ENCODE assay signal across 8 cellular contexts in genomic region chr13:31045621-31046081, GRCh38.
A peak's percentile ranks its signal among the peaks of the same experiment; 100 is the strongest.
DNase-seq lines count a peak whose midpoint lies in the region; ATAC-seq, FAIRE-seq and TF ChIP-seq lines count a peak whose summit lies in the region.

No MANE protein-coding gene starts in this region.

- H3K9ac ChIP-seq in HUES48 (ENCODE audit: low read depth, low read length), result no peak overlapping the region

- FAIRE-seq in GM12892 (lab: Jason Lieb, UNC), result peak; percentile 74

- TF ChIP-seq CTCF in choroid plexus epithelial cell (conservative IDR thresholded peaks at IDR 0.05; ENCODE audit: low read depth, low read length), result no peak

- TF ChIP-seq POLR2A in GM12892 (IDR thresholded peaks at IDR 0.05; ENCODE audit: low read depth, low read length), result no peak

- H3K27me3 ChIP-seq in HUES48 (ENCODE audit: control insufficient read depth, insufficient read depth, low read length) (no peaks in the 10 kb centered on the region), muscle layer of duodenum (ENCODE audit: low read depth, low read length) (no peaks in the 10 kb centered on the region)

- peaks cover 5% of the 10 kb centered on the region; the same call in 1 of the 2 replicates for H3K4me1 ChIP-seq in HUES48 (ENCODE audit: control insufficient read depth, insufficient read depth, low read length)
- H3K4me1 ChIP-seq in muscle layer of duodenum (ENCODE audit: control insufficient read depth in 1 of 2, insufficient read depth in 2 of 2, low read length in 2 of 2), result peaks cover 7 to 17% of the 10 kb centered on the region in 2 donors

- H3K4me3 ChIP-seq in HUES48 (ENCODE audit: low read depth, low read length), result no peak overlapping the region
- H3K4me3 ChIP-seq in choroid plexus epithelial cell (ENCODE audit: low read depth, low read length), result no peak overlapping the region
- no peak overlapping the region for H3K4me3 ChIP-seq in muscle layer of duodenum (ENCODE audit: low read depth in 1 of 2, low read length in 2 of 2)

- DNase-seq in GM12892 (ENCODE audit: insufficient read length), result no peak
- peak; percentile 83 to 86 for DNase-seq in activated CD4-positive, alpha-beta T cell treated with anti-CD3 and anti-CD28 coated beads for 4 hours
- DNase-seq in choroid plexus epithelial cell (ENCODE audit: low read depth), result peak; percentile 97
- DNase-seq in stimulated activated naive CD8-positive, alpha-beta T cell treated with anti-CD3 and anti-CD28 coated beads, Interleukin-15, Interleukin-2, amounts not matched to agents 100 U/mL and 50 U/mL, for 24 hours, result peak; percentile 74
- DNase-seq in NCI-H748 (lab: John Stamatoyannopoulos, UW; ENCODE audit: unreplicated experiment), result no peak
- no peak for DNase-seq in NCI-H2171 (lab: John Stamatoyannopoulos, UW)

- peak overlapping the region; percentile 64 for H3K27ac ChIP-seq in HUES48 (ENCODE audit: low read depth, low read length)
- peak overlapping the region; percentile 91 for H3K27ac ChIP-seq in muscle layer of duodenum (ENCODE audit: low read length)

- H3K9me3 ChIP-seq in HUES48 (ENCODE audit: control insufficient read depth, insufficient read depth, low read length), result no peaks in the 10 kb centered on the region
- no peaks in the 10 kb centered on the region for H3K9me3 ChIP-seq in muscle layer of duodenum (ENCODE audit: control insufficient read depth in 1 of 2, low read length in 2 of 2)

- ATAC-seq in stimulated activated naive CD8-positive, alpha-beta T cell treated with anti-CD3 and anti-CD28 coated beads, Interleukin-15, Interleukin-2, amounts not matched to agents 100 U/mL and 50 U/mL, for 24 hours, result peak; percentile 85

- H3K36me3 ChIP-seq in HUES48 (ENCODE audit: control insufficient read depth, insufficient read depth, low read length) (no peaks in the 10 kb centered on the region), muscle layer of duodenum (ENCODE audit: control insufficient read depth in 1 of 2, insufficient read depth in 2 of 2, low read length in 2 of 2) (no peaks in the 10 kb centered on the region)

Comparison
In these comparisons a context has a peak if more than half of its experiments do, and no peak if none do; other contexts are left out.
1. DNase-seq: peak in activated CD4-positive, alpha-beta T cell treated with anti-CD3 and anti-CD28 coated beads for 4 hours (2 of 2), choroid plexus epithelial cell (single experiment) and stimulated activated naive CD8-positive, alpha-beta T cell treated with anti-CD3 and anti-CD28 coated beads, Interleukin-15, Interleukin-2, amounts not matched to agents 100 U/mL and 50 U/mL, for 24 hours (single experiment); none in GM12892 (single experiment), NCI-H748 (single experiment) and NCI-H2171 (single experiment).